8 cellular contexts compared by ENCODE assay signal in the genomic region with DNA sequence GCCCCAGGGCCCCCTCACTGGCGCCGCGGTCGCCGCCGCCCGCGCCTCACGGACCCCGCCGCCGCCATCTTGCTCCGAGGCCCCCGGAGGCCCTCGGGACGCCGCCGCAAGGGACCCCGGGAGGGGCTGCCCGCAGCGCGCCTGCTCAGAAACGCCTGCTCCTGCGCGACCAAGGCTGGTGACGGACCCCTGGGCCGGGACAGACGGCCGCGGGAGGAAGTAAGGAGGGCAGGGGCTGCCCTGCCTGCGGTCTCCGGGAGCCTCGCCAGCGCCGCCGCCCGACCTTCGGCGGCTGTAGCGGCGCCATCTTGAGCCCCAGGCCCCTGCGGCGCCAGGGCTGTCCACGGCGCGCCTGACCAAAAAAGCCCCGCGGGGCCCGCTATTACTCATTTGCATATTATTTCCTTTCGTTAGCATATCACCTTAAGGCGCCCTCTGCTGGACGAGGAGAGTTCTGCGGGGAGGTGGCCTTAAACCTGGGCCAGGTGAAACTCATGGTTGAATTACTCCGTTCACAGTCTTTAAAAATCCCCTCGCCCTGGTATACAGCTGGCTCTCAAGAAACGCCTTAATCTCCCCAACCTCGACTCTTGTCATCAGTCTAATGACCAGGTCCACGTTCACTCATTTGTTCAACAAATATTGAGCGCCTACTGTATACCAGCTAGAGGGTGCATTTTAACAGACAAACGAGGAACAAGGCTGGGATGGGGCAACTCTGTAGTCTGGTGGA. TPM values are rescaled to one million over a fixed set of nuclear protein-coding genes. Genes with fewer than 3 reads are reported as not detected.
DNase-seq lines count a peak whose midpoint lies in the region; ATAC-seq and TF ChIP-seq lines count a peak whose summit lies in the region.

A gene with protein sequence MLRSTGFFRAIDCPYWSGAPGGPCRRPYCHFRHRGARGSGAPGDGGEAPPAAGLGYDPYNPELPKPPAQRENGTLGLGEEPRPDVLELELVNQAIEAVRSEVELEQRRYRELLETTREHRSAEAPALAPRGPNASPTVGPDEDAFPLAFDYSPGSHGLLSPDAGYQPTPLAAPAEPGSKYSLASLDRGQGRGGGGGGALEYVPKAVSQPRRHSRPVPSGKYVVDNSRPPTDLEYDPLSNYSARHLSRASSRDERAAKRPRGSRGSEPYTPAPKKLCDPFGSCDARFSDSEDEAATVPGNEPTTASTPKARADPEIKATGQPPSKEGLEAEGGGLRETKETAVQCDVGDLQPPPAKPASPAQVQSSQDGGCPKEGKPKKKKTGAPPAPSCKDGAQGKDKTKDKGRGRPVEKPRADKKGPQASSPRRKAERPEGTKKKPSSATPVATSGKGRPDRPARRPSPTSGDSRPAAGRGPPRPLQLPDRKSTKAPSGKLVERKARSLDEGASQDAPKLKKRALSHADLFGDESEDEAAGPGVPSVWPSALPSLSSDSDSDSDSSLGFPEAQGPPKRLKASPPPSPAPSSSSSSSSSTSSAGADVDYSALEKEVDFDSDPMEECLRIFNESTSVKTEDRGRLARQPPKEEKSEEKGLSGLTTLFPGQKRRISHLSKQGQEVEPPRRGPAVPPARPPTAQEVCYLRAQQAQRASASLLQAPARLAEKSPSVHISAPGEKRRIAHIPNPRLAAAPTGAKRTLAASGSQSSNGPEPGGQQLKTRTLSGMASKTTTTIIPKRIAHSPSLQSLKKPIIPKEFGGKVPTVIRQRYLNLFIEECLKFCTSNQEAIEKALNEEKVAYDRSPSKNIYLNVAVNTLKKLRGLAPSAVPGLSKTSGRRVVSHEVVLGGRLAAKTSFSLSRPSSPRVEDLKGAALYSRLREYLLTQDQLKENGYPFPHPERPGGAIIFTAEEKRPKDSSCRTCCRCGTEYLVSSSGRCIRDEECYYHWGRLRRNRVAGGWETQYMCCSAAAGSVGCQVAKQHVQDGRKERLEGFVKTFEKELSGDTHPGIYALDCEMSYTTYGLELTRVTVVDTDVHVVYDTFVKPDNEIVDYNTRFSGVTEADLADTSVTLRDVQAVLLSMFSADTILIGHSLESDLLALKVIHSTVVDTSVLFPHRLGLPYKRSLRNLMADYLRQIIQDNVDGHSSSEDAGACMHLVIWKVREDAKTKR (minus strand): TSS at position 85 of the 733 bp plus-strand sequence. CDS start 125 bp downstream, outside the sequence.

- peak; percentile 86 for DNase-seq in Ammon's horn (ENCODE audit: low spot score)
- peak; percentile 69 for DNase-seq in NCI-H510A (lab: John Stamatoyannopoulos, UW)
- peak; percentile 95 for DNase-seq in activated CD4-positive, alpha-beta T cell treated with anti-CD3 and anti-CD28 coated beads for 1 hour
- no peak for DNase-seq in chondrocyte (ENCODE audit: low spot score)
- DNase-seq in kidney tubule cell (ENCODE audit: low spot score) = peak; percentile 96
- DNase-seq in stimulated activated CD4-positive, alpha-beta T cell treated with anti-CD3 and anti-CD28 coated beads, Interleukin-1b, Interleukin-23, amount 100 ng/mL, for 24 hours (ENCODE audit: low read depth in 4 of 4, low spot score in 1 of 4) = peak; percentile 96 to 99 (median 97)

- H3K4me1 Mint-ChIP-seq in chondrocyte (ENCODE audit: low read depth) = peaks cover 30% of the 10 kb centered on the region

- peak within 1 kb of the TSS; percentile 98 for H3K27ac Mint-ChIP-seq in chondrocyte (ENCODE audit: unreplicated experiment)

- peak; percentile 64 for ATAC-seq in HG03439 (IDR thresholded peaks at IDR 0.05; ENCODE audit: unreplicated experiment)

- no peaks in the 10 kb centered on the region for H3K27me3 Mint-ChIP-seq in chondrocyte (ENCODE audit: low read depth)

- H3K9me3 Mint-ChIP-seq in chondrocyte (ENCODE audit: low read depth) = no peaks in the 10 kb centered on the region

- peak; percentile 89 for TF ChIP-seq POLR2A in GM19099 (IDR thresholded peaks at IDR 0.05; ENCODE audit: extremely low read depth, insufficient read length, low read depth)

- peak; percentile 96 for TF ChIP-seq CTCF in chondrocyte (IDR thresholded peaks at IDR 0.05)

- H3K4me3 Mint-ChIP-seq in chondrocyte (ENCODE audit: unreplicated experiment) = peak within 1 kb of the TSS; percentile 93

- no peaks in the 10 kb centered on the region for H3K36me3 Mint-ChIP-seq in chondrocyte (ENCODE audit: low read depth)

RNA-seq across cellular contexts. Expression of the gene that starts here (rescaled TPM):
- total RNA-seq in chondrocyte = 22.2 to 24.9 TPM (median 24.9 TPM) in 3 replicates
